Comparison of ENCODE assay signal across 30 cellular contexts in genomic region chr14:28407931-28408330, GRCh38.
"Had no signal": no experiment of that assay in that cellular context is flagged by ENCODE, and none has a peak within 500 bp of the region (broad histone marks: within the 10 kb centered on the region; RNA-seq: fewer than 3 reads in every experiment).

No MANE protein-coding gene starts in this region.

- H3K27ac ChIP-seq: adrenal gland, body of pancreas, colonic mucosa, epithelial cell of prostate, esophagus squamous epithelium, left lung, lower lobe of right lung, parathyroid adenoma, spleen, testis, transverse colon, VCaP had no signal

- H3K4me3 Mint-ChIP-seq: activated CD4-positive, alpha-beta memory T cell treated with anti-CD3 and anti-CD28 coated beads for 36 hours; activated CD4-positive, alpha-beta T cell treated with anti-CD3 and anti-CD28 coated beads, Interleukin-2, amount 10 ng/mL, durations not matched to agents 24 days and 14 days; activated naive CD4-positive, alpha-beta T cell treated with anti-CD3 and anti-CD28 coated beads for 36 hours; activated naive CD8-positive, alpha-beta T cell treated with anti-CD3 and anti-CD28 coated beads for 36 hours; activated T-helper 1 cell treated with anti-CD3 and anti-CD28 coated beads, Interleukin-12 subunit alpha, Interleukin-12 subunit beta, Interleukin-2, Interleukin-4 antibody, amounts not matched to agents 30 ng/mL and 10 ng/mL and 1 ng/mL, durations not matched to agents 14 hours and 24 hours and 36 hours; neural crest cell had no signal

- H3K9me3 ChIP-seq: adrenal gland, body of pancreas, colonic mucosa, esophagus squamous epithelium, lower lobe of right lung, testis, transverse colon had no signal

- DNase-seq: activated CD4-positive, alpha-beta memory T cell treated with anti-CD3 and anti-CD28 coated beads for 36 hours; activated CD4-positive, alpha-beta T cell treated with anti-CD3 and anti-CD28 coated beads, Interleukin-2, amount 10 ng/mL, durations not matched to agents 24 days and 14 days; activated CD8-positive, alpha-beta memory T cell treated with anti-CD3 and anti-CD28 coated beads, Interleukin-2, amount 50 U/mL, for 4 hours; activated effector memory CD4-positive, alpha-beta T cell treated with anti-CD3 and anti-CD28 coated beads, Interleukin-2, amount 50 U/mL, for 16 hours; activated naive CD4-positive, alpha-beta T cell treated with anti-CD3 and anti-CD28 coated beads for 36 hours; activated naive CD8-positive, alpha-beta T cell treated with anti-CD3 and anti-CD28 coated beads for 36 hours; activated T-cell treated with anti-CD3 and anti-CD28 coated beads, Interleukin-2, amount 50 U/mL, for 1 hour; adrenal gland; aorta; body of pancreas; colonic mucosa; effector CD8-positive, alpha-beta T cell; esophagus squamous epithelium; kidney glomerular epithelial cell; left lung; lower lobe of right lung; mesenchymal stem cell; nucleus accumbens; right cardiac atrium; spleen; stimulated activated naive CD4-positive, alpha-beta T cell treated with Interleukin-2 at 50 U/mL for 16 hours; T-helper 9 cell; testis; transverse colon had no signal

- ATAC-seq: activated CD4-positive, CD25-positive, alpha-beta regulatory T cell treated with anti-CD3 and anti-CD28 coated beads, Interleukin-2, amount 50 U/mL, for 24 hours; body of pancreas; left lung; lower lobe of right lung; right cardiac atrium had no signal

- H3K27me3 Mint-ChIP-seq: activated CD4-positive, alpha-beta memory T cell treated with anti-CD3 and anti-CD28 coated beads for 36 hours; activated CD4-positive, alpha-beta T cell treated with anti-CD3 and anti-CD28 coated beads, Interleukin-2, amount 10 ng/mL, durations not matched to agents 24 days and 14 days; activated naive CD8-positive, alpha-beta T cell treated with anti-CD3 and anti-CD28 coated beads for 36 hours had no signal

- H3K4me3 ChIP-seq: adrenal gland, body of pancreas, colonic mucosa, esophagus squamous epithelium, left lung, lower lobe of right lung, spleen, testis, transverse colon had no signal

- H3K79me2 ChIP-seq: parathyroid adenoma had no signal

- H2AFZ ChIP-seq: parathyroid adenoma had no signal

- H3K36me3 Mint-ChIP-seq: activated CD4-positive, alpha-beta memory T cell treated with anti-CD3 and anti-CD28 coated beads for 36 hours; activated naive CD8-positive, alpha-beta T cell treated with anti-CD3 and anti-CD28 coated beads for 36 hours had no signal

- H3K4me1 Mint-ChIP-seq: activated CD4-positive, alpha-beta T cell treated with anti-CD3 and anti-CD28 coated beads, Interleukin-2, amount 10 ng/mL, durations not matched to agents 24 days and 14 days; activated naive CD8-positive, alpha-beta T cell treated with anti-CD3 and anti-CD28 coated beads for 36 hours had no signal

- H3K36me3 ChIP-seq: adrenal gland, colonic mucosa, esophagus squamous epithelium, left lung, lower lobe of right lung, spleen, transverse colon had no signal

- H3K9ac ChIP-seq: parathyroid adenoma had no signal

- H3K4me1 ChIP-seq: adrenal gland, body of pancreas, colonic mucosa, esophagus squamous epithelium, left lung, lower lobe of right lung, parathyroid adenoma, spleen, testis, transverse colon had no signal

- H3K27ac Mint-ChIP-seq: activated CD4-positive, alpha-beta memory T cell treated with anti-CD3 and anti-CD28 coated beads for 36 hours; activated CD4-positive, alpha-beta T cell treated with anti-CD3 and anti-CD28 coated beads, Interleukin-2, amount 10 ng/mL, durations not matched to agents 24 days and 14 days; activated naive CD4-positive, alpha-beta T cell treated with anti-CD3 and anti-CD28 coated beads for 36 hours; activated naive CD8-positive, alpha-beta T cell treated with anti-CD3 and anti-CD28 coated beads for 36 hours; activated T-helper 1 cell treated with anti-CD3 and anti-CD28 coated beads, Interleukin-12 subunit alpha, Interleukin-12 subunit beta, Interleukin-2, Interleukin-4 antibody, amounts not matched to agents 30 ng/mL and 10 ng/mL and 1 ng/mL, durations not matched to agents 14 hours and 24 hours and 36 hours had no signal

- H3K27me3 ChIP-seq: adrenal gland, body of pancreas, colonic mucosa, esophagus squamous epithelium, left lung, spleen, testis, transverse colon had no signal
